Comparison of ENCODE assay signal across 17 cellular contexts in the genomic region with DNA sequence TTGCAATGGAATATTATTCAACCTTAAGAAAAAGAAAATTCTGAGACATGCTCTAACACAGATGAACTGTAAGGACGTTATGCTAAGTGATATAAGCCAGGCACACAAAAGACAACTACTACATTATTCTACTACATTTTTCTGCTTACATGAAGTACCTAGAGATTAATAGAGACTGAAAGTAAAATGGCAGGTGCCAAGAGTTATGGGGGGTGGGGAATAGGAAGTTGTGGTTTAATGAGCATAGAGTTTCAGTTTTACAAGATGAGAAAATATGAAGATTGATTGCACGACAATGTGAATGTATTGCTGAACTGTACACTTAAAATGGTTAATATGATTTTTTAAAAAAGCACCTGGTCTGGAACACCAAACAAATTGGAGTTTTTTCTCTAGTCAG.
DNase-seq lines count a peak whose midpoint lies in the region; ATAC-seq and TF ChIP-seq lines count a peak whose summit lies in the region.
"Had no signal": no experiment of that assay in that cellular context is flagged by ENCODE, and none has a peak within 500 bp of the region (broad histone marks: within the 10 kb centered on the region; RNA-seq: fewer than 3 reads in every experiment).

No MANE protein-coding gene starts in this region.

- H3K79me2 ChIP-seq in DND-41 (ENCODE audit: insufficient read depth, low read length) (no peaks in the 10 kb centered on the region), KMS-11 (ENCODE audit: insufficient read depth, low read depth) (no peaks in the 10 kb centered on the region), OCI-LY3 (ENCODE audit: low read length) (no peaks in the 10 kb centered on the region)

- peak; percentile 56 for ATAC-seq in DND-41 (ENCODE audit: insufficient read depth, low read depth)
- no peak for ATAC-seq in GM18861 (IDR thresholded peaks at IDR 0.05; ENCODE audit: unreplicated experiment)
- ATAC-seq in left lung = no peak
- ATAC-seq: CD8-positive, alpha-beta T cell; GM12878 had no signal

- no peak overlapping the region for H3K4me3 ChIP-seq in DND-41 (ENCODE audit: low read depth in 1 of 2, low read length in 2 of 2)
- no peak overlapping the region for H3K4me3 ChIP-seq in KMS-11 (IDR thresholded peaks at IDR 0.05; ENCODE audit: insufficient read depth, low read depth, low read length)
- H3K4me3 ChIP-seq in OCI-LY3 (ENCODE audit: low read length) = peak overlapping the region; percentile 34; the same call in 1 of the 2 replicates
- no peak overlapping the region for H3K4me3 ChIP-seq in left lung
- H3K4me3 ChIP-seq: GM12878, HAP-1 had no signal

- H3K36me3 ChIP-seq in DND-41 (ENCODE audit: insufficient read depth, low read length) (no peaks in the 10 kb centered on the region), KMS-11 (ENCODE audit: insufficient read depth) (no peaks in the 10 kb centered on the region), OCI-LY3 (replicated peaks; ENCODE audit: low read depth, low read length) (no peaks in the 10 kb centered on the region), left lung (no peaks in the 10 kb centered on the region)
- H3K36me3 ChIP-seq: HAP-1 had no signal

- peak; percentile 12 for DNase-seq in DND-41
- no peak for DNase-seq in nucleus accumbens (lab: John Stamatoyannopoulos, UW)
- no peak for DNase-seq in left lung
- DNase-seq: Caco-2; CD4-positive, CD25-positive, alpha-beta regulatory T cell; CD8-positive, alpha-beta T cell; DMS153; EL; GDM1; GOT3; HFFc6 had no signal

- TF ChIP-seq CTCF in DND-41 (IDR thresholded peaks at IDR 0.05; ENCODE audit: borderline replicate concordance, extremely low read depth, low read length, poor library complexity, severe bottlenecking) (no peak), KMS-11 (conservative IDR thresholded peaks at IDR 0.05; ENCODE audit: low read depth, low read length) (no peak), OCI-LY3 (IDR thresholded peaks at IDR 0.05; ENCODE audit: low read depth, low read length) (no peak), left lung (IDR thresholded peaks at IDR 0.05) (no peak)

- H3K9me3 ChIP-seq in DND-41 (ENCODE audit: insufficient read depth, low read length, severe bottlenecking) (no peaks in the 10 kb centered on the region), OCI-LY3 (ENCODE audit: insufficient read depth, low read length) (no peaks in the 10 kb centered on the region), left lung (peaks cover 0 to 10% of the 10 kb centered on the region in 2 donors)
- H3K9me3 ChIP-seq: Caco-2, HAP-1 had no signal

- H3K27me3 ChIP-seq in DND-41 (ENCODE audit: insufficient read depth, low read length, poor library complexity) (no peaks in the 10 kb centered on the region), KMS-11 (ENCODE audit: insufficient read depth, low read depth) (no peaks in the 10 kb centered on the region), OCI-LY3 (ENCODE audit: low read depth, low read length) (no peaks in the 10 kb centered on the region), left lung (no peaks in the 10 kb centered on the region)

- intact Hi-C loops in left lung (cut with DNase I) = no loop called here

- H3K4me1 ChIP-seq in DND-41 (ENCODE audit: insufficient read depth, low read length) (peaks cover 13% of the 10 kb centered on the region), KMS-11 (ENCODE audit: low read depth, poor library complexity, severe bottlenecking) (peaks cover 15% of the 10 kb centered on the region), OCI-LY3 (ENCODE audit: low read length) (peaks cover 19% of the 10 kb centered on the region), left lung (no peaks in the 10 kb centered on the region)
- H3K4me1 ChIP-seq: Caco-2, HAP-1 had no signal

- H4K20me1 ChIP-seq in DND-41 (ENCODE audit: insufficient read depth, low read length) = no peaks in the 10 kb centered on the region
- H4K20me1 ChIP-seq in KMS-11 (ENCODE audit: insufficient read depth) = no peaks in the 10 kb centered on the region
- no peaks in the 10 kb centered on the region for H4K20me1 ChIP-seq in OCI-LY3 (ENCODE audit: insufficient read depth, low read length)

- peak overlapping the region; percentile 30; the same call in 1 of the 2 replicates for H3K27ac ChIP-seq in DND-41 (ENCODE audit: low read length)
- no peak overlapping the region for H3K27ac ChIP-seq in KMS-11
- peak overlapping the region; percentile 62 for H3K27ac ChIP-seq in OCI-LY3 (ENCODE audit: low read length)
- no peak overlapping the region for H3K27ac ChIP-seq in left lung
- H3K27ac ChIP-seq: C4-2B had no signal

- no peak overlapping the region for H2AFZ ChIP-seq in DND-41 (ENCODE audit: low read depth, low read length)
- H2AFZ ChIP-seq in KMS-11 (ENCODE audit: low read depth) = no peak overlapping the region
- no peak overlapping the region for H2AFZ ChIP-seq in OCI-LY3 (ENCODE audit: low read depth, low read length)

- H3K9ac ChIP-seq in DND-41 (ENCODE audit: low read depth, low read length) = no peak overlapping the region
- H3K9ac ChIP-seq in KMS-11 = no peak overlapping the region
- no peak overlapping the region for H3K9ac ChIP-seq in OCI-LY3 (ENCODE audit: low read length)

- H3K4me2 ChIP-seq in DND-41 (ENCODE audit: insufficient read depth, low read length) (no peak overlapping the region), KMS-11 (peak overlapping the region; percentile 10; the same call in 1 of the 2 replicates), OCI-LY3 (ENCODE audit: low read length) (peak overlapping the region; percentile 47)

Comparison
In these comparisons a context has a peak if more than half of its experiments do, and no peak if none do; other contexts are left out.
1. H3K27ac ChIP-seq: peak in DND-41 (single experiment) and OCI-LY3 (single experiment); none in KMS-11 (single experiment) and left lung (0 of 2).